8 cellular contexts compared by ENCODE assay signal in genomic region chr16:19410435-19411153, GRCh38. TPM values are rescaled to one million over a fixed set of nuclear protein-coding genes. Genes with fewer than 3 reads are reported as not detected.
DNase-seq lines count a peak whose midpoint lies in the region; ATAC-seq and TF ChIP-seq lines count a peak whose summit lies in the region.

No MANE protein-coding gene starts in this region.

- no peaks in the 10 kb centered on the region for H3K9me2 ChIP-seq in hepatocyte (replicated peaks; ENCODE audit: insufficient read depth)

- no peak overlapping the region for H3K27ac Mint-ChIP-seq in stimulated activated effector memory CD8-positive, alpha-beta T cell treated with anti-CD3 and anti-CD28 coated beads, Interleukin-12 subunit alpha, Interleukin-12 subunit beta, amount 100 ng/mL, for 72 hours

- H3K4me3 ChIP-seq in H7 (ENCODE audit: insufficient read depth, low read depth, low read length), result peak overlapping the region; percentile 53
- H3K4me3 ChIP-seq in hepatocyte, result peak overlapping the region; percentile 49
- no peak overlapping the region for H3K4me3 ChIP-seq in lower leg skin (ENCODE audit: low read depth, poor library complexity, severe bottlenecking)

- no peaks in the 10 kb centered on the region for H3K9me3 ChIP-seq in hepatocyte (ENCODE audit: low read depth)

- H3K79me2 ChIP-seq in hepatocyte, result no peaks in the 10 kb centered on the region

- peaks cover 5% of the 10 kb centered on the region for H3K4me1 Mint-ChIP-seq in stimulated activated effector memory CD8-positive, alpha-beta T cell treated with anti-CD3 and anti-CD28 coated beads, Interleukin-12 subunit alpha, Interleukin-12 subunit beta, amount 100 ng/mL, for 72 hours

- peak; percentile 42 for ATAC-seq in stimulated activated effector memory CD8-positive, alpha-beta T cell treated with anti-CD3 and anti-CD28 coated beads, Interleukin-12 subunit alpha, Interleukin-12 subunit beta, amount 100 ng/mL, for 72 hours
- no peak for ATAC-seq in GM21423 (IDR thresholded peaks at IDR 0.05; ENCODE audit: unreplicated experiment)

- peak overlapping the region; percentile 77 for H2AFZ ChIP-seq in hepatocyte

- H3K9me3 Mint-ChIP-seq in stimulated activated effector memory CD8-positive, alpha-beta T cell treated with anti-CD3 and anti-CD28 coated beads, Interleukin-12 subunit alpha, Interleukin-12 subunit beta, amount 100 ng/mL, for 72 hours, result no peaks in the 10 kb centered on the region

- DNase-seq in Ammon's horn (ENCODE audit: low spot score), result peak; percentile 29
- peak; percentile 91 for DNase-seq in H7
- DNase-seq in UCSD-AML1 (lab: John Stamatoyannopoulos, UW; ENCODE audit: unreplicated experiment), result peak; percentile 32
- DNase-seq in hepatocyte (ENCODE audit: low spot score), result peak; percentile 63
- DNase-seq in stimulated activated effector memory CD8-positive, alpha-beta T cell treated with anti-CD3 and anti-CD28 coated beads, Interleukin-12 subunit alpha, Interleukin-12 subunit beta, amount 100 ng/mL, for 72 hours (ENCODE audit: low spot score in 2 of 2), result no peak
- no peak for DNase-seq in hepatic stellate cell (ENCODE audit: low spot score)
- DNase-seq in lower leg skin (ENCODE audit: low spot score in 2 of 2), result no peak

- H3K27me3 ChIP-seq in H7 (ENCODE audit: control insufficient read depth, insufficient read depth, low read length) (peaks cover 10% of the 10 kb centered on the region), hepatocyte (peaks cover 6% of the 10 kb centered on the region)

- TF ChIP-seq CTCF in hepatocyte (IDR thresholded peaks at IDR 0.05; ENCODE audit: poor library complexity) (peak; percentile 39), lower leg skin (IDR thresholded peaks at IDR 0.05) (no peak)

- 3% methylated on average over 57 of the region's 57 CpGs for WGBS in hepatocyte (ENCODE audit: low lambda C conversion rate, missing lambda C conversion rate)
- WGBS in lower leg skin, 2 donors, result 1 to 2% methylated on average over 30 to 45 of the region's 57 CpGs

- no peaks in the 10 kb centered on the region for H4K20me1 ChIP-seq in hepatocyte (ENCODE audit: insufficient read depth, poor library complexity, severe bottlenecking)

- TF ChIP-seq POLR2A in lower leg skin (IDR thresholded peaks at IDR 0.05), result no peak

- H3K36me3 ChIP-seq in H7 (replicated peaks; ENCODE audit: control insufficient read depth, insufficient read depth, low read length) (no peaks in the 10 kb centered on the region), hepatocyte (replicated peaks; ENCODE audit: insufficient read depth, low read depth) (no peaks in the 10 kb centered on the region)

- H3K4me3 Mint-ChIP-seq in stimulated activated effector memory CD8-positive, alpha-beta T cell treated with anti-CD3 and anti-CD28 coated beads, Interleukin-12 subunit alpha, Interleukin-12 subunit beta, amount 100 ng/mL, for 72 hours, result peak overlapping the region; percentile 58

- peaks cover 8% of the 10 kb centered on the region for H3K4me1 ChIP-seq in hepatocyte (ENCODE audit: insufficient read depth)

- H3K27ac ChIP-seq in hepatocyte, result peak overlapping the region; percentile 20

- peak overlapping the region; percentile 94 for H3K4me2 ChIP-seq in hepatocyte

- intact Hi-C loops in lower leg skin (cut with DNase I; ENCODE audit: low total_unique reads), result no loop called here

- no peaks in the 10 kb centered on the region for H3K36me3 Mint-ChIP-seq in stimulated activated effector memory CD8-positive, alpha-beta T cell treated with anti-CD3 and anti-CD28 coated beads, Interleukin-12 subunit alpha, Interleukin-12 subunit beta, amount 100 ng/mL, for 72 hours

RNA-seq across cellular contexts. Expression of gene TMC5, which starts 7.1 kb away (rescaled TPM):
- 1.0 and 1.7 TPM in 2 replicates for total RNA-seq in H7 (2014; rRNA removed; shearing (Covaris generic))
- total RNA-seq in hepatocyte (2.9 and 3.1 TPM in 2 replicates), lower leg skin (1 to 10 TPM in 3 of 4 donors, under 1 TPM in 1; 0.80 to 1.8 (median 1.2) TPM)
- 3.3 and 4.0 TPM in 2 replicates for polyA plus RNA-seq in hepatocyte

Comparison
In these comparisons a context has a peak if more than half of its experiments do, and no peak if none do; other contexts are left out.
1. DNase-seq: peak in Ammon's horn (single experiment), H7 (single experiment), UCSD-AML1 (single experiment) and hepatocyte (single experiment); none in stimulated activated effector memory CD8-positive, alpha-beta T cell treated with anti-CD3 and anti-CD28 coated beads, Interleukin-12 subunit alpha, Interleukin-12 subunit beta, amount 100 ng/mL, for 72 hours (0 of 2), hepatic stellate cell (single experiment) and lower leg skin (0 of 2).